ENCODE assay signal across 21 cellular contexts in the genomic region with DNA sequence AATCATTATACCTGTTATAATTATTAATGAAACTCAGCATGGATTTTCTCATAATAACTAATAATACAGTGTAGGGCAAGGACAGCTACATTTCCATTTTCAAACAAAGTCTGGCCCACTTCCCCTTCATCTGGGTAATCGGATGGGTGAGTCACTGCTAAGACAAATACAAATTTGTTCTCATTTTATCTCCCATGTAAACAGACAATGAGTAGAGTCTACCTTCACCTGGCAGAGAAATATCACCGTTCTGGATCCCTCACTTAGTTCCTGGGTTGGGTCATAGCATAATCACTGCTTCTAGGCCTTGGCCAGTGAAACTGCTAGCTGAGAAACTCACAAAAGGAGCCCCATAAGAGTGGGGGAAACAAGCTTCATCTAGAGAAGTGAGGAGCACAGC. TPM values are rescaled to one million over a fixed set of nuclear protein-coding genes. Genes with fewer than 3 reads are reported as not detected.
DNase-seq lines count a peak whose midpoint lies in the region; ATAC-seq, FAIRE-seq and TF ChIP-seq lines count a peak whose summit lies in the region.
"Had no signal": no experiment of that assay in that cellular context is flagged by ENCODE, and none has a peak within 500 bp of the region (broad histone marks: within the 10 kb centered on the region; RNA-seq: fewer than 3 reads in every experiment).

No MANE protein-coding gene starts in this region.

- FAIRE-seq in pancreas (lab: Jason Lieb, UNC) = no peak
- FAIRE-seq: A204.1 had no signal

- ATAC-seq in pancreas = peak in 3 of 4 donors; percentile 48 to 86 (median 72)
- no peak for ATAC-seq in GM18868 (IDR thresholded peaks at IDR 0.05; ENCODE audit: unreplicated experiment)
- ATAC-seq: Panc1, Right ventricle myocardium inferior, SK-N-SH treated with all-trans-retinoic acid at 6 μM for 48 hours had no signal

- no peak overlapping the region for H3K27ac Mint-ChIP-seq in MCF 10A (ENCODE audit: low read depth, unreplicated experiment)
- H3K27ac Mint-ChIP-seq: HFFc6 had no signal

- H3K9me3 ChIP-seq in mammary epithelial cell (replicated peaks; ENCODE audit: insufficient read depth, low read length) (peaks cover 2% of the 10 kb centered on the region), pancreas (no peaks in the 10 kb centered on the region)
- H3K9me3 ChIP-seq: BLaER1 treated with 17β-estradiol and CSF1 and Interleukin-3, amounts not matched to agents 10 nM and 100 nM had no signal

- POLR2A ChIA-PET in MCF 10A (lab: Yijun Ruan, JAX) = no interaction called here

- no peak overlapping the region for H3K4me3 ChIP-seq in mammary epithelial cell (replicated peaks in 1 of 3; ENCODE audit: insufficient read depth in 1 of 3, low read depth in 2 of 3, low read length in 3 of 3)
- H3K4me3 ChIP-seq in pancreas = no peak overlapping the region
- H3K4me3 ChIP-seq: BLaER1 treated with 17β-estradiol and CSF1 and Interleukin-3, amounts not matched to agents 10 nM and 100 nM had no signal

- H3K4me1 ChIP-seq in mammary epithelial cell (ENCODE audit: insufficient read depth, low read length) = no peaks in the 10 kb centered on the region
- no peaks in the 10 kb centered on the region for H3K4me1 ChIP-seq in pancreas
- H3K4me1 ChIP-seq: BLaER1 treated with 17β-estradiol and CSF1 and Interleukin-3, amounts not matched to agents 10 nM and 100 nM had no signal

- H3K4me3 Mint-ChIP-seq in MCF 10A (ENCODE audit: unreplicated experiment) = no peak overlapping the region
- H3K4me3 Mint-ChIP-seq: HFFc6 had no signal

- intact Hi-C loops in MCF 10A (cut with micrococcal nuclease) = no loop called here
- intact Hi-C loops in mammary epithelial cell (cut with micrococcal nuclease) = no loop called here
- intact Hi-C loops in pancreas (cut with DNase I) = no loop called here

- no peaks in the 10 kb centered on the region for H3K36me3 Mint-ChIP-seq in MCF 10A (ENCODE audit: insufficient read depth, unreplicated experiment)

- no peaks in the 10 kb centered on the region for H3K79me2 ChIP-seq in mammary epithelial cell (ENCODE audit: insufficient read depth, low read length)

- no peak overlapping the region for H3K9ac ChIP-seq in mammary epithelial cell (ENCODE audit: insufficient read depth, low read length)
- H3K9ac ChIP-seq: BLaER1 treated with 17β-estradiol and CSF1 and Interleukin-3, amounts not matched to agents 10 nM and 100 nM had no signal

- in situ Hi-C loops in mammary epithelial cell (cut with MboI; ENCODE audit: low sequenced_read_pairs in 2 of 2) = no loop called here

- DNase-seq in MCF 10A (ENCODE audit: unreplicated experiment) (peak; percentile 16), mammary epithelial cell (no peak), NCI-H2029 (lab: John Stamatoyannopoulos, UW) (peak; percentile 60), SHP77 (lab: John Stamatoyannopoulos, UW) (peak; percentile 39 to 50), pancreas (no peak), NCI-H1417 (lab: John Stamatoyannopoulos, UW) (no peak), NCI-H510A (lab: John Stamatoyannopoulos, UW) (no peak)
- DNase-seq: GOT3, HFFc6, IMR-90, Kasumi-1, NCI-H2081 treated with DMSO at 0.1 percent for 48 hours, NCI-H446 treated with DMSO at 0.1 percent for 48 hours, T-helper 1 cell, T1000 had no signal

- H3K27ac ChIP-seq in mammary epithelial cell (ENCODE audit: insufficient read depth, low read depth, low read length) (no peak overlapping the region), pancreas (no peak overlapping the region)
- H3K27ac ChIP-seq: BLaER1 treated with 17β-estradiol and CSF1 and Interleukin-3, amounts not matched to agents 10 nM and 100 nM had no signal

- H4K20me1 ChIP-seq in mammary epithelial cell (ENCODE audit: insufficient read depth, low read length) = no peaks in the 10 kb centered on the region
- H4K20me1 ChIP-seq: BLaER1 treated with 17β-estradiol and CSF1 and Interleukin-3, amounts not matched to agents 10 nM and 100 nM had no signal

- no peak overlapping the region for H3K4me2 ChIP-seq in mammary epithelial cell (ENCODE audit: insufficient read depth, low read depth, low read length)
- H3K4me2 ChIP-seq: BLaER1 treated with 17β-estradiol and CSF1 and Interleukin-3, amounts not matched to agents 10 nM and 100 nM had no signal

- dilution Hi-C loops in mammary epithelial cell (cut with HindIII; ENCODE audit: low sequenced_read_pairs) = no loop called here

- H3K4me1 Mint-ChIP-seq in MCF 10A (ENCODE audit: insufficient read depth, unreplicated experiment) = peaks cover 17% of the 10 kb centered on the region

- H3K27me3 Mint-ChIP-seq in MCF 10A (ENCODE audit: insufficient read depth, unreplicated experiment) = no peaks in the 10 kb centered on the region

- H3K27me3 ChIP-seq in mammary epithelial cell (ENCODE audit: insufficient read depth, low read length) (no peaks in the 10 kb centered on the region), pancreas (no peaks in the 10 kb centered on the region)
- H3K27me3 ChIP-seq: BLaER1 treated with 17β-estradiol and CSF1 and Interleukin-3, amounts not matched to agents 10 nM and 100 nM had no signal

- BruUV-seq in MCF 10A (replicated peaks; lab: Mats Ljungman, UMichigan) (no TSS peak), mammary epithelial cell (replicated peaks; lab: Mats Ljungman, UMichigan) (no TSS peak)

- WGBS in mammary epithelial cell (ENCODE audit: low coverage, missing lambda C conversion rate) = 56% methylated on average over 2 of the region's 2 CpGs
- 23 to 36% methylated on average over 2 of the region's 2 CpGs for WGBS in pancreas, 2 donors

- H2AFZ ChIP-seq in mammary epithelial cell (ENCODE audit: low read depth, low read length) = no peak overlapping the region

- TF ChIP-seq CTCF in MCF 10A (IDR thresholded peaks at IDR 0.05; ENCODE audit: unreplicated experiment) (no peak), mammary epithelial cell (conservative IDR thresholded peaks at IDR 0.05 in 1 of 2, IDR thresholded peaks at IDR 0.05 in 1 of 2; ENCODE audit: extremely low read depth in 1 of 2, insufficient read depth in 1 of 2, low read depth in 1 of 2, low read length in 2 of 2) (no peak), pancreas (IDR thresholded peaks at IDR 0.05) (no peak)

- CTCF ChIA-PET in MCF 10A (lab: Yijun Ruan, JAX) = interaction anchor here (0.8 kb wide), 1 partner anchor 1447 kb away, joined by 3 read pairs; no protein-coding TSS in a partner anchor
- CTCF ChIA-PET in mammary epithelial cell (lab: Charles Lee; ENCODE audit: low non-redundant PET) = no interaction called here

- H3K36me3 ChIP-seq in mammary epithelial cell (ENCODE audit: insufficient read depth, low read length) (no peaks in the 10 kb centered on the region), pancreas (no peaks in the 10 kb centered on the region)
- H3K36me3 ChIP-seq: BLaER1 treated with 17β-estradiol and CSF1 and Interleukin-3, amounts not matched to agents 10 nM and 100 nM had no signal

- no peaks in the 10 kb centered on the region for H3K9me3 Mint-ChIP-seq in MCF 10A (ENCODE audit: unreplicated experiment)

RNA-seq across cellular contexts. Expression of a gene that starts 9.2 kb away (rescaled TPM):
- total RNA-seq in MCF 10A (2022) = not detected in 2 replicates
- not detected for total RNA-seq in mammary epithelial cell
- polyA plus RNA-seq in mammary epithelial cell = not detected
- not detected for polyA minus RNA-seq in mammary epithelial cell
- total RNA-seq in pancreas = under 1 TPM; 0.05 to 0.43 (median 0.11) TPM
- under 1 TPM; 0.11 to 0.40 TPM for polyA plus RNA-seq in pancreas
- total RNA-seq: HFFc6, IMR-90, Right ventricle myocardium inferior had no signal
- polyA plus RNA-seq: IMR-90 had no signal

Comparison
In these comparisons a context has a peak if more than half of its experiments do, and no peak if none do; other contexts are left out.
1. DNase-seq: peak in MCF 10A (single experiment), NCI-H2029 (single experiment) and SHP77 (2 of 2); none in mammary epithelial cell (single experiment), pancreas (0 of 6), NCI-H1417 (0 of 3) and NCI-H510A (single experiment).